Comparison of ENCODE assay signal across 1 cellular context in the genomic region with DNA sequence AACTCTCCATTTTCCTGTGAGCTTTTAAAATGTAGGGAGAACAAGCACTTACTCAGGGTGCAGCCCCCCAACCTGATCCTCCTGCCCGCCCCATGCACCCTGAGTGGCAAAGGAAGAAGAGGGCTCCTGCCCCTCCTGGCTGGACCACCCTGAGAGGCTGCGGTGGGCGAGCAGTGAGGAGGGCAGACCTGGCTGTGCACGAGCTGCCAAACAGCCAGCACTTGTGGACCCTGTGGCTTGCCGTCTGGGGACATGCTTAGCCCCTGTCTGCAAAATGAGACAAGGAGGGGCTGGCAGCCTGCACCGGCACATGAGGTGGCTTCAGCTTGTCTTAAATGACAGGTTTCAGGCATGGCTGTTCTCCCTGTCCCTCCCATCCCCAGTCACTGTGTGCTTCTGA.
TF ChIP-seq lines count a peak whose summit lies in the region.

No MANE protein-coding gene starts in this region.

TF ChIP-seq in IMR-90, 13 proteins besides CTCF, POLR2A, EP300 and RAD21:
- TF ChIP-seq RCOR1 (IDR thresholded peaks at IDR 0.05; ENCODE audit: insufficient replicate concordance, low read length): no peak
- no peak for TF ChIP-seq NFE2L2 (IDR thresholded peaks at IDR 0.05; ENCODE audit: low read depth, low read length)
- TF ChIP-seq BHLHE40 (IDR thresholded peaks at IDR 0.05; ENCODE audit: low read depth, low read length): no peak
- TF ChIP-seq CHD1 (IDR thresholded peaks at IDR 0.05; ENCODE audit: low read depth, low read length): no peak
- TF ChIP-seq MAFK (IDR thresholded peaks at IDR 0.05; ENCODE audit: low read depth, low read length): no peak
- TF ChIP-seq RFX5 (IDR thresholded peaks at IDR 0.05; ENCODE audit: low read depth, low read length): no peak
- TF ChIP-seq CEBPB (IDR thresholded peaks at IDR 0.05; ENCODE audit: low read depth, low read length): no peak
- TF ChIP-seq MAZ (IDR thresholded peaks at IDR 0.05; ENCODE audit: borderline replicate concordance, low read depth, low read length): no peak
- TF ChIP-seq, protein P1, sequence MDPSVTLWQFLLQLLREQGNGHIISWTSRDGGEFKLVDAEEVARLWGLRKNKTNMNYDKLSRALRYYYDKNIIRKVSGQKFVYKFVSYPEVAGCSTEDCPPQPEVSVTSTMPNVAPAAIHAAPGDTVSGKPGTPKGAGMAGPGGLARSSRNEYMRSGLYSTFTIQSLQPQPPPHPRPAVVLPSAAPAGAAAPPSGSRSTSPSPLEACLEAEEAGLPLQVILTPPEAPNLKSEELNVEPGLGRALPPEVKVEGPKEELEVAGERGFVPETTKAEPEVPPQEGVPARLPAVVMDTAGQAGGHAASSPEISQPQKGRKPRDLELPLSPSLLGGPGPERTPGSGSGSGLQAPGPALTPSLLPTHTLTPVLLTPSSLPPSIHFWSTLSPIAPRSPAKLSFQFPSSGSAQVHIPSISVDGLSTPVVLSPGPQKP (IDR thresholded peaks at IDR 0.05; ENCODE audit: borderline replicate concordance, low read depth, low read length): no peak
- TF ChIP-seq SMC3 (IDR thresholded peaks at IDR 0.05; ENCODE audit: low read depth, low read length): no peak
- TF ChIP-seq MXI1 (IDR thresholded peaks at IDR 0.05; ENCODE audit: borderline replicate concordance, low read depth, low read length): no peak
- no peak for TF ChIP-seq FOS (IDR thresholded peaks at IDR 0.05; ENCODE audit: low read depth, low read length)
